In genomic region chr17:47615766-47616424, GRCh38 we compare ENCODE assay signal across 8 cellular contexts. TPM values are rescaled to one million over a fixed set of nuclear protein-coding genes. Genes with fewer than 3 reads are reported as not detected.
DNase-seq lines count a peak whose midpoint lies in the region; ATAC-seq, FAIRE-seq and TF ChIP-seq lines count a peak whose summit lies in the region.

No MANE protein-coding gene starts in this region.

- H3K4me1 ChIP-seq in endodermal cell (ENCODE audit: control insufficient read depth, insufficient read depth, low read length) (peaks cover 15% of the 10 kb centered on the region), mucosa of descending colon (ENCODE audit: low read depth) (no peaks in the 10 kb centered on the region)

- no peak for DNase-seq in D721Med (ENCODE audit: insufficient read length, low spot score)
- DNase-seq in HS-5 (ENCODE audit: low read depth): peak; percentile 35
- peak; percentile 58 for DNase-seq in RCC 7860 (ENCODE audit: low spot score)
- no peak for DNase-seq in endodermal cell
- DNase-seq in mucosa of descending colon: no peak
- DNase-seq in stimulated activated CD4-positive, alpha-beta T cell treated with anti-CD3 and anti-CD28 coated beads, Interleukin-4, amount 100 ng/mL, for 24 hours: no peak
- no peak for DNase-seq in NK-92 (lab: John Stamatoyannopoulos, UW; ENCODE audit: unreplicated experiment)

- intact Hi-C loops in mucosa of descending colon (cut with DNase I, micrococcal nuclease): loop anchor here in 1 of 2 donors (10.0 kb wide), 1 partner anchor 391 kb away; no protein-coding TSS in a partner anchor

- H3K4me3 Mint-ChIP-seq in endodermal cell: no peak overlapping the region

- no peak overlapping the region for H3K27ac ChIP-seq in endodermal cell (ENCODE audit: low read depth, low read length)

- peak; percentile 84 for TF ChIP-seq CTCF in D721Med (IDR thresholded peaks at IDR 0.05; ENCODE audit: insufficient read depth, missing control alignments)
- TF ChIP-seq CTCF in endodermal cell (conservative IDR thresholded peaks at IDR 0.05): peak; percentile 88
- no peak for TF ChIP-seq CTCF in mucosa of descending colon (IDR thresholded peaks at IDR 0.05)

- H3K27me3 ChIP-seq in endodermal cell (ENCODE audit: control insufficient read depth, insufficient read depth, low read length, poor library complexity, severe bottlenecking): no peaks in the 10 kb centered on the region

- WGBS in endodermal cell (ENCODE audit: insufficient coverage in 1 of 2, insufficient read length in 1 of 2), 2 experiments: 90 to 91% methylated on average over 8 of the region's 8 CpGs

- H3K9ac ChIP-seq in endodermal cell (ENCODE audit: extremely low read depth, low read length, poor library complexity, severe bottlenecking): no peak overlapping the region

- peaks cover 10% of the 10 kb centered on the region for H3K9me3 ChIP-seq in endodermal cell (ENCODE audit: control insufficient read depth, low read length)
- no peaks in the 10 kb centered on the region for H3K9me3 ChIP-seq in mucosa of descending colon

- H3K4me3 ChIP-seq in endodermal cell (ENCODE audit: low read length) (no peak overlapping the region), mucosa of descending colon (no peak overlapping the region)

- peak overlapping the region; percentile 83 for H3K27ac Mint-ChIP-seq in endodermal cell

- no peaks in the 10 kb centered on the region for H3K9me3 Mint-ChIP-seq in endodermal cell

- peaks cover 71% of the 10 kb centered on the region for H3K36me3 Mint-ChIP-seq in endodermal cell (ENCODE audit: low read depth)

- FAIRE-seq in D721Med (lab: Jason Lieb, UNC): peak; percentile 53
- peak; percentile 67 for FAIRE-seq in RCC 7860 (lab: Jason Lieb, UNC)

- peaks cover 81% of the 10 kb centered on the region for H3K36me3 ChIP-seq in endodermal cell (ENCODE audit: control insufficient read depth, insufficient read depth, low read length)
- H3K36me3 ChIP-seq in mucosa of descending colon (ENCODE audit: low read depth): peaks cover 9% of the 10 kb centered on the region

- ATAC-seq in mucosa of descending colon: peak; percentile 75
- no peak for ATAC-seq in HG03439 (IDR thresholded peaks at IDR 0.05; ENCODE audit: unreplicated experiment)

- peaks cover 23% of the 10 kb centered on the region for H3K4me1 Mint-ChIP-seq in endodermal cell

- H3K27me3 Mint-ChIP-seq in endodermal cell (ENCODE audit: insufficient read depth): no peaks in the 10 kb centered on the region

RNA-seq across cellular contexts. Expression of gene KPNB1, which starts 33.8 kb away (rescaled TPM):
- total RNA-seq in endodermal cell: 100 to 1,000 TPM; 452 to 500 TPM
- polyA plus RNA-seq in endodermal cell (2013, experiment 1 of 2): 347 TPM
- 324 TPM for polyA plus RNA-seq in endodermal cell (2013, experiment 2 of 2)
- total RNA-seq in mucosa of descending colon: 100 to 1,000 TPM; 162 to 269 (median 217) TPM

Comparison
In these comparisons a context has a peak if more than half of its experiments do, and no peak if none do; other contexts are left out.
1. DNase-seq: peak in HS-5 (single experiment) and RCC 7860 (single experiment); none in D721Med (single experiment), endodermal cell (single experiment), mucosa of descending colon (0 of 3), stimulated activated CD4-positive, alpha-beta T cell treated with anti-CD3 and anti-CD28 coated beads, Interleukin-4, amount 100 ng/mL, for 24 hours (single experiment) and NK-92 (single experiment).